Comparison of ENCODE assay signal across 1 cellular context in genomic region chr7:27745064-27745583, GRCh38.
TF ChIP-seq lines count a peak whose summit lies in the region.

No MANE protein-coding gene starts in this region.

TF ChIP-seq in HepG2, 621 proteins besides CTCF, POLR2A, EP300 and RAD21 (continued from another document and continues in another):
- TF ChIP-seq HIC2 (CRISPR knock-in tag; IDR thresholded peaks at IDR 0.05; ENCODE audit: low read depth) (no peak), TRIM24 (CRISPR knock-in tag; IDR thresholded peaks at IDR 0.05) (no peak), CEBPB (IDR thresholded peaks at IDR 0.05; ENCODE audit: borderline replicate concordance, low read depth, low read length) (peak; percentile 27; the same call in 1 of the 2 replicates), ZNF264 (CRISPR knock-in tag; IDR thresholded peaks at IDR 0.05) (no peak), YY1 (IDR thresholded peaks at IDR 0.05; ENCODE audit: insufficient read depth, insufficient replicate concordance, low read depth, low read length) (no peak), HIVEP1 (CRISPR knock-in tag; IDR thresholded peaks at IDR 0.05) (no peak), ZKSCAN5 (CRISPR knock-in tag; IDR thresholded peaks at IDR 0.05) (no peak), ZFYVE20 (CRISPR knock-in tag; IDR thresholded peaks at IDR 0.05; ENCODE audit: borderline replicate concordance, low read depth) (no peak), IRX3 (CRISPR knock-in tag; IDR thresholded peaks at IDR 0.05; ENCODE audit: borderline replicate concordance, low read depth) (no peak), ZNF30 (CRISPR knock-in tag; IDR thresholded peaks at IDR 0.05) (no peak), ZNF577 (CRISPR knock-in tag; IDR thresholded peaks at IDR 0.05; ENCODE audit: borderline replicate concordance, low read depth) (no peak), SRF (IDR thresholded peaks at IDR 0.05; ENCODE audit: low read depth, low read length) (no peak), ZNF207 (IDR thresholded peaks at IDR 0.05; ENCODE audit: borderline replicate concordance) (no peak), HMG20A (CRISPR knock-in tag; IDR thresholded peaks at IDR 0.05; ENCODE audit: borderline replicate concordance) (peak; percentile 57; the same call in 1 of the 2 replicates), ZNF18 (CRISPR knock-in tag; IDR thresholded peaks at IDR 0.05; ENCODE audit: insufficient replicate concordance) (no peak), ZNF253 (CRISPR knock-in tag; IDR thresholded peaks at IDR 0.05; ENCODE audit: borderline replicate concordance) (no peak), KLF12 (CRISPR knock-in tag; IDR thresholded peaks at IDR 0.05; ENCODE audit: borderline replicate concordance) (no peak), E2F2 (CRISPR knock-in tag; IDR thresholded peaks at IDR 0.05; ENCODE audit: borderline replicate concordance) (no peak), NFATC3 (CRISPR knock-in tag; IDR thresholded peaks at IDR 0.05) (no peak), HOMEZ (CRISPR knock-in tag; IDR thresholded peaks at IDR 0.05; ENCODE audit: low read depth) (peak; percentile 55; the same call in 1 of the 2 replicates), BCL6 (CRISPR knock-in tag; IDR thresholded peaks at IDR 0.05) (peak; percentile 42; the same call in 1 of the 2 replicates), DZIP1 (CRISPR knock-in tag; IDR thresholded peaks at IDR 0.05) (no peak), ZC3H4 (CRISPR knock-in tag; IDR thresholded peaks at IDR 0.05; ENCODE audit: borderline replicate concordance) (no peak), TCF7 (IDR thresholded peaks at IDR 0.05; ENCODE audit: low read depth) (no peak), ZNF180 (CRISPR knock-in tag; IDR thresholded peaks at IDR 0.05; ENCODE audit: borderline replicate concordance, low read depth) (no peak), TARDBP (CRISPR knock-in tag; IDR thresholded peaks at IDR 0.05) (0 out of 2 replicates have a peak, but pooled peaks have one; percentile 37), ZNF670 (CRISPR knock-in tag; IDR thresholded peaks at IDR 0.05; ENCODE audit: borderline replicate concordance) (no peak), ZNF383 (CRISPR knock-in tag; IDR thresholded peaks at IDR 0.05; ENCODE audit: borderline replicate concordance) (no peak), ZFP62 (CRISPR knock-in tag; IDR thresholded peaks at IDR 0.05) (no peak), ZKSCAN1 (IDR thresholded peaks at IDR 0.05; ENCODE audit: low read length) (no peak), IRF2 (CRISPR knock-in tag; IDR thresholded peaks at IDR 0.05) (peak; percentile 73; the same call in 1 of the 2 replicates), RBAK (CRISPR knock-in tag; IDR thresholded peaks at IDR 0.05) (no peak), TEAD3 (CRISPR knock-in tag; optimal IDR thresholded peaks at IDR 0.05; ENCODE audit: borderline replicate concordance) (peak; percentile 99), CCAR2 (optimal IDR thresholded peaks at IDR 0.05; ENCODE audit: low read depth, low read length) (no peak)
- TF ChIP-seq, protein P1, sequence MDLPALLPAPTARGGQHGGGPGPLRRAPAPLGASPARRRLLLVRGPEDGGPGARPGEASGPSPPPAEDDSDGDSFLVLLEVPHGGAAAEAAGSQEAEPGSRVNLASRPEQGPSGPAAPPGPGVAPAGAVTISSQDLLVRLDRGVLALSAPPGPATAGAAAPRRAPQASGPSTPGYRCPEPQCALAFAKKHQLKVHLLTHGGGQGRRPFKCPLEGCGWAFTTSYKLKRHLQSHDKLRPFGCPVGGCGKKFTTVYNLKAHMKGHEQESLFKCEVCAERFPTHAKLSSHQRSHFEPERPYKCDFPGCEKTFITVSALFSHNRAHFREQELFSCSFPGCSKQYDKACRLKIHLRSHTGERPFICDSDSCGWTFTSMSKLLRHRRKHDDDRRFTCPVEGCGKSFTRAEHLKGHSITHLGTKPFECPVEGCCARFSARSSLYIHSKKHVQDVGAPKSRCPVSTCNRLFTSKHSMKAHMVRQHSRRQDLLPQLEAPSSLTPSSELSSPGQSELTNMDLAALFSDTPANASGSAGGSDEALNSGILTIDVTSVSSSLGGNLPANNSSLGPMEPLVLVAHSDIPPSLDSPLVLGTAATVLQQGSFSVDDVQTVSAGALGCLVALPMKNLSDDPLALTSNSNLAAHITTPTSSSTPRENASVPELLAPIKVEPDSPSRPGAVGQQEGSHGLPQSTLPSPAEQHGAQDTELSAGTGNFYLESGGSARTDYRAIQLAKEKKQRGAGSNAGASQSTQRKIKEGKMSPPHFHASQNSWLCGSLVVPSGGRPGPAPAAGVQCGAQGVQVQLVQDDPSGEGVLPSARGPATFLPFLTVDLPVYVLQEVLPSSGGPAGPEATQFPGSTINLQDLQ (CRISPR knock-in tag; IDR thresholded peaks at IDR 0.05): no peak
- TF ChIP-seq, protein P2, sequence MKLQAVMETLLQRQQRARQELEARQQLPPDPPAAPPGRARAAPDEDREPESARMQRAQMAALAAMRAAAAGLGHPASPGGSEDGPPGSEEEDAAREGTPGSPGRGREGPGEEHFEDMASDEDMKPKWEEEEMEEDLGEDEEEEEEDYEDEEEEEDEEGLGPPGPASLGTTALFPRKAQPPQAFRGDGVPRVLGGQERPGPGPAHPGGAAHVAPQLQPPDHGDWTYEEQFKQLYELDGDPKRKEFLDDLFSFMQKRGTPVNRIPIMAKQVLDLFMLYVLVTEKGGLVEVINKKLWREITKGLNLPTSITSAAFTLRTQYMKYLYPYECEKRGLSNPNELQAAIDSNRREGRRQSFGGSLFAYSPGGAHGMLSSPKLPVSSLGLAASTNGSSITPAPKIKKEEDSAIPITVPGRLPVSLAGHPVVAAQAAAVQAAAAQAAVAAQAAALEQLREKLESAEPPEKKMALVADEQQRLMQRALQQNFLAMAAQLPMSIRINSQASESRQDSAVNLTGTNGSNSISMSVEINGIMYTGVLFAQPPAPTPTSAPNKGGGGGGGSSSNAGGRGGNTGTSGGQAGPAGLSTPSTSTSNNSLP (IDR thresholded peaks at IDR 0.05; ENCODE audit: low read depth, low read length): peak; percentile 81
- TF ChIP-seq, protein P3, sequence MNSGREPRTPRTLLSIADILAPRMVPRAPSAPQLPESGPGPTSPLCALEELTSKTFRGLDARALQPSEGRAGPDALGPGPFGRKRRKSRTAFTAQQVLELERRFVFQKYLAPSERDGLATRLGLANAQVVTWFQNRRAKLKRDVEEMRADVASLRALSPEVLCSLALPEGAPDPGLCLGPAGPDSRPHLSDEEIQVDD (CRISPR knock-in tag; IDR thresholded peaks at IDR 0.05; ENCODE audit: borderline replicate concordance): no peak
- TF ChIP-seq, protein P4, sequence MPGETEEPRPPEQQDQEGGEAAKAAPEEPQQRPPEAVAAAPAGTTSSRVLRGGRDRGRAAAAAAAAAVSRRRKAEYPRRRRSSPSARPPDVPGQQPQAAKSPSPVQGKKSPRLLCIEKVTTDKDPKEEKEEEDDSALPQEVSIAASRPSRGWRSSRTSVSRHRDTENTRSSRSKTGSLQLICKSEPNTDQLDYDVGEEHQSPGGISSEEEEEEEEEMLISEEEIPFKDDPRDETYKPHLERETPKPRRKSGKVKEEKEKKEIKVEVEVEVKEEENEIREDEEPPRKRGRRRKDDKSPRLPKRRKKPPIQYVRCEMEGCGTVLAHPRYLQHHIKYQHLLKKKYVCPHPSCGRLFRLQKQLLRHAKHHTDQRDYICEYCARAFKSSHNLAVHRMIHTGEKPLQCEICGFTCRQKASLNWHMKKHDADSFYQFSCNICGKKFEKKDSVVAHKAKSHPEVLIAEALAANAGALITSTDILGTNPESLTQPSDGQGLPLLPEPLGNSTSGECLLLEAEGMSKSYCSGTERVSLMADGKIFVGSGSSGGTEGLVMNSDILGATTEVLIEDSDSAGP (CRISPR knock-in tag; IDR thresholded peaks at IDR 0.05; ENCODE audit: borderline replicate concordance): no peak
- TF ChIP-seq, protein P5, sequence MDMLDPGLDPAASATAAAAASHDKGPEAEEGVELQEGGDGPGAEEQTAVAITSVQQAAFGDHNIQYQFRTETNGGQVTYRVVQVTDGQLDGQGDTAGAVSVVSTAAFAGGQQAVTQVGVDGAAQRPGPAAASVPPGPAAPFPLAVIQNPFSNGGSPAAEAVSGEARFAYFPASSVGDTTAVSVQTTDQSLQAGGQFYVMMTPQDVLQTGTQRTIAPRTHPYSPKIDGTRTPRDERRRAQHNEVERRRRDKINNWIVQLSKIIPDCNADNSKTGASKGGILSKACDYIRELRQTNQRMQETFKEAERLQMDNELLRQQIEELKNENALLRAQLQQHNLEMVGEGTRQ (IDR thresholded peaks at IDR 0.05; ENCODE audit: low read depth, low read length): no peak
- TF ChIP-seq, protein P5 (CRISPR knock-in tag; IDR thresholded peaks at IDR 0.05; ENCODE audit: borderline replicate concordance): no peak
- TF ChIP-seq, protein P6, sequence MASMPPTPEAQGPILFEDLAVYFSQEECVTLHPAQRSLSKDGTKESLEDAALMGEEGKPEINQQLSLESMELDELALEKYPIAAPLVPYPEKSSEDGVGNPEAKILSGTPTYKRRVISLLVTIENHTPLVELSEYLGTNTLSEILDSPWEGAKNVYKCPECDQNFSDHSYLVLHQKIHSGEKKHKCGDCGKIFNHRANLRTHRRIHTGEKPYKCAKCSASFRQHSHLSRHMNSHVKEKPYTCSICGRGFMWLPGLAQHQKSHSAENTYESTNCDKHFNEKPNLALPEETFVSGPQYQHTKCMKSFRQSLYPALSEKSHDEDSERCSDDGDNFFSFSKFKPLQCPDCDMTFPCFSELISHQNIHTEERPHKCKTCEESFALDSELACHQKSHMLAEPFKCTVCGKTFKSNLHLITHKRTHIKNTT (CRISPR knock-in tag; IDR thresholded peaks at IDR 0.05): no peak
